8 cellular contexts compared by ENCODE assay signal in the genomic region with DNA sequence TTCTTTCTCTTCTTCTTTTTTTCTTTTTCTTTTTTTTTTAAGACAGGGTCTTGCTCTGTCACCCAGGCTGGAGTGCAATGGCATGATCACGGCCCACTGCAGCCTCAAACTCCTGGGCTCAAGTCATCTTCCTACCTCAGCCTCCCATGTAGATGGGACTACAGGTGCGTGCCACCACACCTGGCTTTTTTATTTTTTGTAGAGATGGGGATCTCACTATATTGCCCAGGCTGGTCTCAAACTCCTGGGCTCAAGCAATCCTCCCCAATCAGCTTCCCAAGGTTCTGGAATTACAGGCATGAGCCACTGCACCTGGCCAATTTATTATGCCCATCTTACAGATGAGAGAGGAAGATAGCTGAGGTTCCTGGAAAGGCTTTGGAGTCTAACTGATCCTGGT. TPM values are rescaled to one million over a fixed set of nuclear protein-coding genes. Genes with fewer than 3 reads are reported as not detected.
DNase-seq lines count a peak whose midpoint lies in the region; ATAC-seq, FAIRE-seq and TF ChIP-seq lines count a peak whose summit lies in the region.
"Not testable (repeated sequence)": the region's sequence is repeated elsewhere in the genome, so short reads cannot be mapped to it uniquely, and the experiment has no call there.

No MANE protein-coding gene starts in this region.

- TF ChIP-seq CTCF in K562 (IDR thresholded peaks at IDR 0.05 in 2 of 3, conservative IDR thresholded peaks at IDR 0.05 in 1 of 3; ENCODE audit: insufficient read depth in 2 of 3, low read depth in 1 of 3, low read length in 3 of 3); left ventricle myocardium inferior (IDR thresholded peaks at IDR 0.05; ENCODE audit: borderline replicate concordance); transverse colon (IDR thresholded peaks at IDR 0.05): not testable (repeated sequence)

- not testable (repeated sequence) for H4K20me1 ChIP-seq in K562 (replicated peaks; ENCODE audit: control insufficient read depth, insufficient read depth, low read length)

- H3K27ac ChIP-seq in CD4-positive, alpha-beta memory T cell (ENCODE audit: low read depth, low read length); K562 (ENCODE audit: extremely low read depth, low read depth, low read length): not testable (repeated sequence)
- H3K27ac ChIP-seq in left ventricle myocardium inferior (replicated peaks) (peak overlapping the region; percentile 80), transverse colon (peak overlapping the region; percentile 81 to 89 (median 87))

- WGBS in K562 (ENCODE audit: insufficient coverage, low coverage, missing lambda C conversion rate): 31% methylated on average over 2 of the region's 2 CpGs
- WGBS in transverse colon (ENCODE audit: low coverage in 1 of 2), 2 donors: 92 to 95% methylated on average over 2 of the region's 2 CpGs

- H3K4me1 Mint-ChIP-seq in CD4-positive, alpha-beta memory T cell: peaks cover 10 to 36% (median 21%) of the 10 kb centered on the region in 4 donors
- H3K4me1 Mint-ChIP-seq in T-helper 2 cell treated with Interferon-gamma antibody and Interleukin-4, amounts not matched to agents 5 μg/mL and 100 μg/mL, for 36 hours (ENCODE audit: low read depth): peaks cover 24% of the 10 kb centered on the region
- H3K4me1 Mint-ChIP-seq in activated T-helper 1 cell treated with anti-CD3 and anti-CD28 coated beads, Interleukin-12 subunit alpha, Interleukin-12 subunit beta, Interleukin-2, Interleukin-4 antibody, amounts not matched to agents 30 ng/mL and 10 ng/mL and 1 ng/mL, durations not matched to agents 14 hours and 24 hours and 36 hours (ENCODE audit: low read depth): peaks cover 33% of the 10 kb centered on the region
- peaks cover 21 to 46% (median 30%) of the 10 kb centered on the region in 4 donors for H3K4me1 Mint-ChIP-seq in naive thymus-derived CD8-positive, alpha-beta T cell
- peaks cover 33% of the 10 kb centered on the region for H3K4me1 Mint-ChIP-seq in stimulated activated memory B cell treated with anti-CD40 and anti-IgM and Interleukin-4, amounts not matched to agents 10 μg/mL and 1 μg/mL and 100 μg/mL, for 72 hours

- H3K27ac Mint-ChIP-seq in CD4-positive, alpha-beta memory T cell: peak overlapping the region in 2 of 7 donors; percentile 61 to 62
- H3K27ac Mint-ChIP-seq in T-helper 2 cell treated with Interferon-gamma antibody and Interleukin-4, amounts not matched to agents 5 μg/mL and 100 μg/mL, for 36 hours: peak overlapping the region; percentile 85
- H3K27ac Mint-ChIP-seq in activated T-helper 1 cell treated with anti-CD3 and anti-CD28 coated beads, Interleukin-12 subunit alpha, Interleukin-12 subunit beta, Interleukin-2, Interleukin-4 antibody, amounts not matched to agents 30 ng/mL and 10 ng/mL and 1 ng/mL, durations not matched to agents 14 hours and 24 hours and 36 hours: peak overlapping the region; percentile 45
- peak overlapping the region in 2 of 10 donors; percentile 73 to 75 for H3K27ac Mint-ChIP-seq in naive thymus-derived CD8-positive, alpha-beta T cell
- peak overlapping the region; percentile 3 for H3K27ac Mint-ChIP-seq in stimulated activated memory B cell treated with anti-CD40 and anti-IgM and Interleukin-4, amounts not matched to agents 10 μg/mL and 1 μg/mL and 100 μg/mL, for 72 hours

- H3K4me3 Mint-ChIP-seq in CD4-positive, alpha-beta memory T cell: peak overlapping the region in 7 of 8 donors; percentile 25 to 73 (median 44)
- peak overlapping the region; percentile 83 for H3K4me3 Mint-ChIP-seq in T-helper 2 cell treated with Interferon-gamma antibody and Interleukin-4, amounts not matched to agents 5 μg/mL and 100 μg/mL, for 36 hours
- H3K4me3 Mint-ChIP-seq in activated T-helper 1 cell treated with anti-CD3 and anti-CD28 coated beads, Interleukin-12 subunit alpha, Interleukin-12 subunit beta, Interleukin-2, Interleukin-4 antibody, amounts not matched to agents 30 ng/mL and 10 ng/mL and 1 ng/mL, durations not matched to agents 14 hours and 24 hours and 36 hours: peak overlapping the region; percentile 78
- peak overlapping the region in 9 of 10 donors; percentile 22 to 71 (median 50) for H3K4me3 Mint-ChIP-seq in naive thymus-derived CD8-positive, alpha-beta T cell
- peak overlapping the region; percentile 54 for H3K4me3 Mint-ChIP-seq in stimulated activated memory B cell treated with anti-CD40 and anti-IgM and Interleukin-4, amounts not matched to agents 10 μg/mL and 1 μg/mL and 100 μg/mL, for 72 hours

- H3K79me2 ChIP-seq in K562 (ENCODE audit: control insufficient read depth, insufficient read depth, low read length): not testable (repeated sequence)

- not testable (repeated sequence) for DNase-seq in CD4-positive, alpha-beta memory T cell; T-helper 2 cell treated with Interferon-gamma antibody and Interleukin-4, amounts not matched to agents 5 μg/mL and 100 μg/mL, for 36 hours (ENCODE audit: low spot score); activated T-helper 1 cell treated with anti-CD3 and anti-CD28 coated beads, Interleukin-12 subunit alpha, Interleukin-12 subunit beta, Interleukin-2, Interleukin-4 antibody, amounts not matched to agents 30 ng/mL and 10 ng/mL and 1 ng/mL, durations not matched to agents 14 hours and 24 hours and 36 hours (ENCODE audit: low spot score); K562 (ENCODE audit: extremely low read depth in 1 of 4, low spot score in 3 of 4); left ventricle myocardium inferior; naive thymus-derived CD8-positive, alpha-beta T cell; transverse colon

- H3K9me3 ChIP-seq in CD4-positive, alpha-beta memory T cell (ENCODE audit: control insufficient read depth in 1 of 2, low read length in 2 of 2); K562 (replicated peaks; ENCODE audit: control insufficient read depth, insufficient read depth, low read depth, low read length); left ventricle myocardium inferior (replicated peaks); transverse colon: not testable (repeated sequence)

- CTCF ChIA-PET in CD4-positive, alpha-beta memory T cell (lab: Charles Lee; ENCODE audit: partially characterized antibody): interaction anchor here (1.1 kb wide), 1 partner anchor 10 kb away, joined by 3 read pairs; no protein-coding TSS in a partner anchor
- CTCF ChIA-PET in K562 (lab: Yijun Ruan, JAX; ENCODE audit: low intra/inter-chr PET ratio): interaction anchor here (0.6 kb wide), 1 partner anchor 357 kb away, joined by 5 read pairs; no protein-coding TSS in a partner anchor

- not testable (repeated sequence) for H3K9me3 Mint-ChIP-seq in CD4-positive, alpha-beta memory T cell; T-helper 2 cell treated with Interferon-gamma antibody and Interleukin-4, amounts not matched to agents 5 μg/mL and 100 μg/mL, for 36 hours; activated T-helper 1 cell treated with anti-CD3 and anti-CD28 coated beads, Interleukin-12 subunit alpha, Interleukin-12 subunit beta, Interleukin-2, Interleukin-4 antibody, amounts not matched to agents 30 ng/mL and 10 ng/mL and 1 ng/mL, durations not matched to agents 14 hours and 24 hours and 36 hours; naive thymus-derived CD8-positive, alpha-beta T cell; stimulated activated memory B cell treated with anti-CD40 and anti-IgM and Interleukin-4, amounts not matched to agents 10 μg/mL and 1 μg/mL and 100 μg/mL, for 72 hours

- BruUV-seq in K562 (replicated peaks; lab: Mats Ljungman, UMichigan): not testable (repeated sequence)

- not testable (repeated sequence) for H3K4me2 ChIP-seq in K562 (ENCODE audit: insufficient read depth, low read length)

- TF ChIP-seq EP300 in K562 (IDR thresholded peaks at IDR 0.05; ENCODE audit: low read length); transverse colon (IDR thresholded peaks at IDR 0.05; ENCODE audit: low read depth): not testable (repeated sequence)

- H3K4me3 ChIP-seq in CD4-positive, alpha-beta memory T cell (ENCODE audit: low read length in 2 of 2); K562; left ventricle myocardium inferior; transverse colon: not testable (repeated sequence)

- in situ Hi-C loops in K562 (cut with MboI); transverse colon (cut with MboI; ENCODE audit: low pct_ligation_motif_present in 1 of 4, low pct_unique_long_range_greater_than_20kb in 1 of 4, low sequenced_read_pairs in 3 of 4): not testable (repeated sequence)

- H3K36me3 Mint-ChIP-seq in CD4-positive, alpha-beta memory T cell; activated T-helper 1 cell treated with anti-CD3 and anti-CD28 coated beads, Interleukin-12 subunit alpha, Interleukin-12 subunit beta, Interleukin-2, Interleukin-4 antibody, amounts not matched to agents 30 ng/mL and 10 ng/mL and 1 ng/mL, durations not matched to agents 14 hours and 24 hours and 36 hours (ENCODE audit: low read depth); naive thymus-derived CD8-positive, alpha-beta T cell; stimulated activated memory B cell treated with anti-CD40 and anti-IgM and Interleukin-4, amounts not matched to agents 10 μg/mL and 1 μg/mL and 100 μg/mL, for 72 hours: not testable (repeated sequence)
- peaks cover 11% of the 10 kb centered on the region for H3K36me3 Mint-ChIP-seq in T-helper 2 cell treated with Interferon-gamma antibody and Interleukin-4, amounts not matched to agents 5 μg/mL and 100 μg/mL, for 36 hours (ENCODE audit: low read depth)

- not testable (repeated sequence) for H3K9ac ChIP-seq in K562 (ENCODE audit: insufficient read depth in 1 of 2, low read depth in 2 of 2, low read length in 2 of 2)

- TF ChIP-seq RAD21 in K562 (CRISPR knock-in tag; conservative IDR thresholded peaks at IDR 0.05 in 1 of 2, IDR thresholded peaks at IDR 0.05 in 1 of 2): not testable (repeated sequence)

- POLR2A ChIA-PET in CD4-positive, alpha-beta memory T cell (lab: Charles Lee; ENCODE audit: partially characterized antibody): interaction anchor here (2.1 kb wide), 1 partner anchor 22 kb away, joined by 10 read pairs; a partner anchor contains a TSS
- POLR2A ChIA-PET in K562 (lab: Yijun Ruan, JAX): interaction anchor here (0.9 to 2.6 kb wide), 3 partner anchors 11 to 37 kb away, joined by 3 to 8 read pairs (median 4); no protein-coding TSS in a partner anchor
- POLR2A ChIA-PET in naive thymus-derived CD8-positive, alpha-beta T cell (lab: Charles Lee): not testable (repeated sequence)

- H3K9me1 ChIP-seq in K562 (ENCODE audit: control insufficient read depth, insufficient read depth, low read length): not testable (repeated sequence)

- peak; percentile 40 for FAIRE-seq in K562 (lab: Jason Lieb, UNC)

- not testable (repeated sequence) for TF ChIP-seq POLR2A in K562 (conservative IDR thresholded peaks at IDR 0.05); transverse colon (IDR thresholded peaks at IDR 0.05)

- H3K27me3 Mint-ChIP-seq in CD4-positive, alpha-beta memory T cell; T-helper 2 cell treated with Interferon-gamma antibody and Interleukin-4, amounts not matched to agents 5 μg/mL and 100 μg/mL, for 36 hours (ENCODE audit: low read depth); activated T-helper 1 cell treated with anti-CD3 and anti-CD28 coated beads, Interleukin-12 subunit alpha, Interleukin-12 subunit beta, Interleukin-2, Interleukin-4 antibody, amounts not matched to agents 30 ng/mL and 10 ng/mL and 1 ng/mL, durations not matched to agents 14 hours and 24 hours and 36 hours (ENCODE audit: insufficient read depth); naive thymus-derived CD8-positive, alpha-beta T cell: not testable (repeated sequence)
- peaks cover 20% of the 10 kb centered on the region for H3K27me3 Mint-ChIP-seq in stimulated activated memory B cell treated with anti-CD40 and anti-IgM and Interleukin-4, amounts not matched to agents 10 μg/mL and 1 μg/mL and 100 μg/mL, for 72 hours

- not testable (repeated sequence) for ATAC-seq in K562; naive thymus-derived CD8-positive, alpha-beta T cell; stimulated activated memory B cell treated with anti-CD40 and anti-IgM and Interleukin-4, amounts not matched to agents 10 μg/mL and 1 μg/mL and 100 μg/mL, for 72 hours

- not testable (repeated sequence) for H3K36me3 ChIP-seq in CD4-positive, alpha-beta memory T cell (ENCODE audit: insufficient read depth, low read length); K562 (ENCODE audit: control insufficient read depth, insufficient read depth, low read length); left ventricle myocardium inferior; transverse colon

- H3K27me3 ChIP-seq in CD4-positive, alpha-beta memory T cell (ENCODE audit: insufficient read depth, low read length); K562 (ENCODE audit: control insufficient read depth in 2 of 2, insufficient read depth in 2 of 2, low read length in 2 of 2); left ventricle myocardium inferior (ENCODE audit: low read depth); transverse colon: not testable (repeated sequence)

- intact Hi-C loops in CD4-positive, alpha-beta memory T cell (cut with micrococcal nuclease); activated T-helper 1 cell treated with anti-CD3 and anti-CD28 coated beads, Interleukin-12 subunit alpha, Interleukin-12 subunit beta, Interleukin-2, Interleukin-4 antibody, amounts not matched to agents 30 ng/mL and 10 ng/mL and 1 ng/mL, durations not matched to agents 14 hours and 24 hours and 36 hours (cut with micrococcal nuclease); K562 (cut with micrococcal nuclease); left ventricle myocardium inferior (cut with micrococcal nuclease); transverse colon (cut with DNase I; ENCODE audit: low total_unique reads): not testable (repeated sequence)

- H2AFZ ChIP-seq in K562 (ENCODE audit: low read depth, low read length): not testable (repeated sequence)

- peaks cover 21% of the 10 kb centered on the region for H3K4me1 ChIP-seq in CD4-positive, alpha-beta memory T cell (ENCODE audit: insufficient read depth, low read length)
- H3K4me1 ChIP-seq in K562 (replicated peaks in 1 of 2; ENCODE audit: control insufficient read depth in 2 of 2, insufficient read depth in 2 of 2, low read length in 2 of 2) (peaks cover 0 to 19% of the 10 kb centered on the region in 2 experiments; a peak in 3 of 5 replicates), left ventricle myocardium inferior (peaks cover 47% of the 10 kb centered on the region), transverse colon (peaks cover 10 to 38% (median 30%) of the 10 kb centered on the region in 4 donors)

RNA-seq across cellular contexts. Expression of a gene that starts 1.3 kb away (rescaled TPM):
- total RNA-seq in CD4-positive, alpha-beta memory T cell: 1 to 10 TPM; 2.1 to 2.6 TPM
- 1 to 10 TPM; 3.5 to 5.8 TPM for polyA plus RNA-seq in CD4-positive, alpha-beta memory T cell
- total RNA-seq in activated T-helper 1 cell treated with anti-CD3 and anti-CD28 coated beads, Interleukin-12 subunit alpha, Interleukin-12 subunit beta, Interleukin-2, Interleukin-4 antibody, amounts not matched to agents 30 ng/mL and 10 ng/mL and 1 ng/mL, durations not matched to agents 14 hours and 24 hours and 36 hours: 55.0 and 57.8 TPM in 2 replicates
- total RNA-seq in K562 (2011; cell fraction: chromatin; rRNA removed; ENCODE audit: low replicate concordance): 2.0 and 4.8 TPM in 2 replicates
- 4.2 and 4.6 TPM in 2 replicates for total RNA-seq in K562 (2011; cell fraction: nucleolus; rRNA removed)
- total RNA-seq in K562 (2011; cell fraction: nucleoplasm; rRNA removed): 2.3 and 3.2 TPM in 2 replicates
- total RNA-seq in K562 (2014; rRNA removed): 10.7 and 13.9 TPM in 2 replicates
- total RNA-seq in K562 (2014; rRNA removed; fragmentation: Illumina TruSeq; extraction: Trizol): 4.4 and 4.7 TPM in 2 replicates
- 6.1 and 6.6 TPM in 2 replicates for total RNA-seq in K562 (2015; rRNA removed; fragmentation: Illumina TruSeq; extraction: Trizol)
- total RNA-seq in K562 (2021): 5.2 and 6.2 TPM in 2 replicates
- polyA plus RNA-seq in K562 (2011; rRNA removed): 7.3 and 8.4 TPM in 2 replicates
- polyA plus RNA-seq in K562 (2011; cell fraction: cytosol; rRNA removed): 5.8 and 12.1 TPM in 2 replicates
- polyA plus RNA-seq in K562 (2011; cell fraction: nucleus; rRNA removed): 6.0 and 9.9 TPM in 2 replicates
- 7.7 and 9.7 TPM in 2 replicates for polyA plus RNA-seq in K562 (2012)
- 6.0 and 6.2 TPM in 2 replicates for polyA plus RNA-seq in K562 (2014; fragmentation: Illumina TruSeq; extraction: Trizol)
- polyA plus RNA-seq in K562 (2014; fragmentation: Nextera tagmentation; extraction: Ambion mirVana): under 1 TPM; 0.23 to 0.39 TPM
- 7.7 and 10.6 TPM in 2 replicates for polyA plus RNA-seq in K562 (2014; rRNA removed)
- 2.6 and 2.9 TPM in 2 replicates for polyA minus RNA-seq in K562 (2011; rRNA and poly(A)+ RNA removed)
- 3.1 and 3.6 TPM in 2 replicates for polyA minus RNA-seq in K562 (2011; cell fraction: cytosol; rRNA and poly(A)+ RNA removed)
- polyA minus RNA-seq in K562 (2011; cell fraction: nucleus; rRNA and poly(A)+ RNA removed): 1.3 and 2.4 TPM in 2 replicates
- total RNA-seq in left ventricle myocardium inferior: 12.3 TPM
- total RNA-seq in naive thymus-derived CD8-positive, alpha-beta T cell: under 1 TPM; 0.31 to 0.96 TPM
- polyA plus RNA-seq in naive thymus-derived CD8-positive, alpha-beta T cell: 1 to 10 TPM in 2 of 3 donors, under 1 TPM in 1; 0.17 to 1.1 (median 1.1) TPM
- 10 to 100 TPM in 3 of 4 donors, 1 to 10 TPM in 1; 5.6 to 45.0 (median 15.6) TPM for total RNA-seq in transverse colon

RNA-seq across cellular contexts. Expression of a gene that starts 21.3 kb away (rescaled TPM):
- total RNA-seq in CD4-positive, alpha-beta memory T cell: 10 to 100 TPM; 40.4 to 46.9 TPM
- polyA plus RNA-seq in CD4-positive, alpha-beta memory T cell: 10 to 100 TPM; 29.2 to 31.5 TPM
- 40.2 and 40.6 TPM in 2 replicates for total RNA-seq in activated T-helper 1 cell treated with anti-CD3 and anti-CD28 coated beads, Interleukin-12 subunit alpha, Interleukin-12 subunit beta, Interleukin-2, Interleukin-4 antibody, amounts not matched to agents 30 ng/mL and 10 ng/mL and 1 ng/mL, durations not matched to agents 14 hours and 24 hours and 36 hours
- 74.9 and 150 TPM in 2 replicates for total RNA-seq in K562 (2011; cell fraction: chromatin; rRNA removed; ENCODE audit: low replicate concordance)
- 93.6 and 122 TPM in 2 replicates for total RNA-seq in K562 (2011; cell fraction: nucleolus; rRNA removed)
- total RNA-seq in K562 (2011; cell fraction: nucleoplasm; rRNA removed): 99.4 and 140 TPM in 2 replicates
- total RNA-seq in K562 (2014; rRNA removed) (27.6 and 39.3 TPM in 2 replicates), K562 (2014; rRNA removed; fragmentation: Illumina TruSeq; extraction: Trizol) (14.6 and 18.2 TPM in 2 replicates), K562 (2015; rRNA removed; fragmentation: Illumina TruSeq; extraction: Trizol) (26.4 and 27.5 TPM in 2 replicates), K562 (2021) (23.6 and 25.7 TPM in 2 replicates), left ventricle myocardium inferior (9.2 TPM), transverse colon (10 to 100 TPM; 27.8 to 69.5 (median 39.7) TPM)
- polyA plus RNA-seq in K562 (2011; rRNA removed) (26.6 and 31.0 TPM in 2 replicates), K562 (2014; fragmentation: Illumina TruSeq; extraction: Trizol) (32.3 and 33.0 TPM in 2 replicates), K562 (2014; fragmentation: Nextera tagmentation; extraction: Ambion mirVana) (10 to 100 TPM in 1 of 2 experiments, 1 to 10 TPM in 1; 6.6 to 12.0 TPM), K562 (2014; rRNA removed) (24.4 and 26.5 TPM in 2 replicates)
- 27.6 and 51.7 TPM in 2 replicates for polyA plus RNA-seq in K562 (2011; cell fraction: cytosol; rRNA removed)
- 41.4 and 56.0 TPM in 2 replicates for polyA plus RNA-seq in K562 (2011; cell fraction: nucleus; rRNA removed)
- 23.4 and 31.1 TPM in 2 replicates for polyA plus RNA-seq in K562 (2012)
- polyA minus RNA-seq in K562 (2011; rRNA and poly(A)+ RNA removed): 38.9 and 47.9 TPM in 2 replicates
- polyA minus RNA-seq in K562 (2011; cell fraction: cytosol; rRNA and poly(A)+ RNA removed): 16.7 and 29.9 TPM in 2 replicates
- 52.4 and 57.1 TPM in 2 replicates for polyA minus RNA-seq in K562 (2011; cell fraction: nucleus; rRNA and poly(A)+ RNA removed)
- total RNA-seq in naive thymus-derived CD8-positive, alpha-beta T cell: 10 to 100 TPM; 25.7 to 27.0 TPM
- 10 to 100 TPM; 15.3 to 20.7 (median 18.0) TPM for polyA plus RNA-seq in naive thymus-derived CD8-positive, alpha-beta T cell

RNA-seq across cellular contexts. Expression of a gene that starts 21.3 kb away (rescaled TPM):
- total RNA-seq in CD4-positive, alpha-beta memory T cell: 10 to 100 TPM; 37.6 to 41.4 TPM
- polyA plus RNA-seq in CD4-positive, alpha-beta memory T cell: 10 to 100 TPM; 35.3 to 54.6 TPM
- 63.4 and 63.6 TPM in 2 replicates for total RNA-seq in activated T-helper 1 cell treated with anti-CD3 and anti-CD28 coated beads, Interleukin-12 subunit alpha, Interleukin-12 subunit beta, Interleukin-2, Interleukin-4 antibody, amounts not matched to agents 30 ng/mL and 10 ng/mL and 1 ng/mL, durations not matched to agents 14 hours and 24 hours and 36 hours
- 29.0 and 52.4 TPM in 2 replicates for total RNA-seq in K562 (2011; cell fraction: chromatin; rRNA removed; ENCODE audit: low replicate concordance)
- 42.1 and 48.7 TPM in 2 replicates for total RNA-seq in K562 (2011; cell fraction: nucleolus; rRNA removed)
- total RNA-seq in K562 (2011; cell fraction: nucleoplasm; rRNA removed): 34.6 and 42.7 TPM in 2 replicates
- 110 and 136 TPM in 2 replicates for total RNA-seq in K562 (2014; rRNA removed)
- total RNA-seq in K562 (2014; rRNA removed; fragmentation: Illumina TruSeq; extraction: Trizol): 32.7 and 40.6 TPM in 2 replicates
- total RNA-seq in K562 (2015; rRNA removed; fragmentation: Illumina TruSeq; extraction: Trizol): 74.5 and 74.8 TPM in 2 replicates
- 85.8 and 89.7 TPM in 2 replicates for total RNA-seq in K562 (2021)
- polyA plus RNA-seq in K562 (2011; rRNA removed): 60.6 and 62.8 TPM in 2 replicates
- 74.1 and 114 TPM in 2 replicates for polyA plus RNA-seq in K562 (2011; cell fraction: cytosol; rRNA removed)
- 61.6 and 83.0 TPM in 2 replicates for polyA plus RNA-seq in K562 (2011; cell fraction: nucleus; rRNA removed)
- 75.7 and 143 TPM in 2 replicates for polyA plus RNA-seq in K562 (2012)
- polyA plus RNA-seq in K562 (2014; fragmentation: Illumina TruSeq; extraction: Trizol): 97.8 and 103 TPM in 2 replicates
- polyA plus RNA-seq in K562 (2014; fragmentation: Nextera tagmentation; extraction: Ambion mirVana): 1 to 10 TPM; 4.1 to 6.3 TPM
- 91.6 and 94.0 TPM in 2 replicates for polyA plus RNA-seq in K562 (2014; rRNA removed)
- polyA minus RNA-seq in K562 (2011; rRNA and poly(A)+ RNA removed): 29.9 and 37.5 TPM in 2 replicates
- polyA minus RNA-seq in K562 (2011; cell fraction: cytosol; rRNA and poly(A)+ RNA removed): 52.9 and 57.8 TPM in 2 replicates
- 19.1 and 22.5 TPM in 2 replicates for polyA minus RNA-seq in K562 (2011; cell fraction: nucleus; rRNA and poly(A)+ RNA removed)
- 45.3 TPM for total RNA-seq in left ventricle myocardium inferior
- 10 to 100 TPM; 33.3 to 35.9 TPM for total RNA-seq in naive thymus-derived CD8-positive, alpha-beta T cell
- polyA plus RNA-seq in naive thymus-derived CD8-positive, alpha-beta T cell: 10 to 100 TPM; 38.2 to 51.2 (median 44.1) TPM
- total RNA-seq in transverse colon: 100 to 1,000 TPM in 2 of 4 donors, 10 to 100 TPM in 2; 53.7 to 504 (median 92.0) TPM

RNA-seq across cellular contexts. Expression of a gene that starts 21.9 kb away (rescaled TPM):
- total RNA-seq in CD4-positive, alpha-beta memory T cell: 100 to 1,000 TPM; 164 to 168 TPM
- 100 to 1,000 TPM; 235 to 287 TPM for polyA plus RNA-seq in CD4-positive, alpha-beta memory T cell
- total RNA-seq in activated T-helper 1 cell treated with anti-CD3 and anti-CD28 coated beads, Interleukin-12 subunit alpha, Interleukin-12 subunit beta, Interleukin-2, Interleukin-4 antibody, amounts not matched to agents 30 ng/mL and 10 ng/mL and 1 ng/mL, durations not matched to agents 14 hours and 24 hours and 36 hours: 268 and 273 TPM in 2 replicates
- total RNA-seq in K562 (2011; cell fraction: chromatin; rRNA removed; ENCODE audit: low replicate concordance): 240 and 326 TPM in 2 replicates
- 165 and 200 TPM in 2 replicates for total RNA-seq in K562 (2011; cell fraction: nucleolus; rRNA removed)
- total RNA-seq in K562 (2011; cell fraction: nucleoplasm; rRNA removed): 225 and 232 TPM in 2 replicates
- total RNA-seq in K562 (2014; rRNA removed) (138 and 139 TPM in 2 replicates), K562 (2014; rRNA removed; fragmentation: Illumina TruSeq; extraction: Trizol) (132 and 143 TPM in 2 replicates), K562 (2015; rRNA removed; fragmentation: Illumina TruSeq; extraction: Trizol) (118 and 131 TPM in 2 replicates), K562 (2021) (153 and 154 TPM in 2 replicates), left ventricle myocardium inferior (52.9 TPM), transverse colon (100 to 1,000 TPM; 104 to 189 (median 143) TPM)
- polyA plus RNA-seq in K562 (2011; rRNA removed) (60.3 and 106 TPM in 2 replicates), K562 (2014; fragmentation: Illumina TruSeq; extraction: Trizol) (119 and 128 TPM in 2 replicates), K562 (2014; fragmentation: Nextera tagmentation; extraction: Ambion mirVana) (10 to 100 TPM; 20.1 to 28.1 TPM), K562 (2014; rRNA removed) (112 and 129 TPM in 2 replicates)
- 69.7 and 88.3 TPM in 2 replicates for polyA plus RNA-seq in K562 (2011; cell fraction: cytosol; rRNA removed)
- 76.1 and 100.0 TPM in 2 replicates for polyA plus RNA-seq in K562 (2011; cell fraction: nucleus; rRNA removed)
- polyA plus RNA-seq in K562 (2012): 106 and 149 TPM in 2 replicates
- polyA minus RNA-seq in K562 (2011; rRNA and poly(A)+ RNA removed): 147 and 187 TPM in 2 replicates
- 104 and 125 TPM in 2 replicates for polyA minus RNA-seq in K562 (2011; cell fraction: cytosol; rRNA and poly(A)+ RNA removed)
- 79.2 and 112 TPM in 2 replicates for polyA minus RNA-seq in K562 (2011; cell fraction: nucleus; rRNA and poly(A)+ RNA removed)
- 100 to 1,000 TPM; 134 to 146 TPM for total RNA-seq in naive thymus-derived CD8-positive, alpha-beta T cell
- 100 to 1,000 TPM; 201 to 229 (median 225) TPM for polyA plus RNA-seq in naive thymus-derived CD8-positive, alpha-beta T cell

RNA-seq across cellular contexts. Expression of a gene that starts 39.1 kb away (rescaled TPM):
- 10 to 100 TPM; 81.4 to 91.7 TPM for total RNA-seq in CD4-positive, alpha-beta memory T cell
- 1 to 10 TPM; 3.0 to 5.9 TPM for polyA plus RNA-seq in CD4-positive, alpha-beta memory T cell
- 26.5 and 33.6 TPM in 2 replicates for total RNA-seq in activated T-helper 1 cell treated with anti-CD3 and anti-CD28 coated beads, Interleukin-12 subunit alpha, Interleukin-12 subunit beta, Interleukin-2, Interleukin-4 antibody, amounts not matched to agents 30 ng/mL and 10 ng/mL and 1 ng/mL, durations not matched to agents 14 hours and 24 hours and 36 hours
- 652 and 1,082 TPM in 2 replicates for total RNA-seq in K562 (2011; cell fraction: chromatin; rRNA removed; ENCODE audit: low replicate concordance)
- total RNA-seq in K562 (2011; cell fraction: nucleolus; rRNA removed): 407 and 449 TPM in 2 replicates
- total RNA-seq in K562 (2011; cell fraction: nucleoplasm; rRNA removed): 488 and 686 TPM in 2 replicates
- total RNA-seq in K562 (2014; rRNA removed) (30.7 and 34.0 TPM in 2 replicates), K562 (2014; rRNA removed; fragmentation: Illumina TruSeq; extraction: Trizol) (28.7 and 33.0 TPM in 2 replicates), K562 (2015; rRNA removed; fragmentation: Illumina TruSeq; extraction: Trizol) (31.6 and 33.2 TPM in 2 replicates), K562 (2021) (53.7 and 63.6 TPM in 2 replicates), left ventricle myocardium inferior (10.2 TPM), transverse colon (100 to 1,000 TPM in 2 of 4 donors, 10 to 100 TPM in 2; 47.4 to 352 (median 154) TPM)
- polyA plus RNA-seq in K562 (2011; rRNA removed) (95.8 and 120 TPM in 2 replicates), K562 (2014; fragmentation: Illumina TruSeq; extraction: Trizol) (53.8 and 60.9 TPM in 2 replicates), K562 (2014; fragmentation: Nextera tagmentation; extraction: Ambion mirVana) (10 to 100 TPM in 1 of 2 experiments, 1 to 10 TPM in 1; 8.9 to 11.6 TPM), K562 (2014; rRNA removed) (72.7 and 106 TPM in 2 replicates)
- 71.0 and 73.2 TPM in 2 replicates for polyA plus RNA-seq in K562 (2011; cell fraction: cytosol; rRNA removed)
- 641 and 948 TPM in 2 replicates for polyA plus RNA-seq in K562 (2011; cell fraction: nucleus; rRNA removed)
- polyA plus RNA-seq in K562 (2012): 65.7 and 182 TPM in 2 replicates
- 99.7 and 103 TPM in 2 replicates for polyA minus RNA-seq in K562 (2011; rRNA and poly(A)+ RNA removed)
- 19.4 and 21.8 TPM in 2 replicates for polyA minus RNA-seq in K562 (2011; cell fraction: cytosol; rRNA and poly(A)+ RNA removed)
- 133 and 150 TPM in 2 replicates for polyA minus RNA-seq in K562 (2011; cell fraction: nucleus; rRNA and poly(A)+ RNA removed)
- total RNA-seq in naive thymus-derived CD8-positive, alpha-beta T cell: 10 to 100 TPM; 64.5 to 65.6 TPM
- polyA plus RNA-seq in naive thymus-derived CD8-positive, alpha-beta T cell: 1 to 10 TPM; 1.3 to 2.5 (median 2.2) TPM
